2 cellular contexts compared by ENCODE assay signal in genomic region chr11:45827123-45827522, GRCh38.
TF ChIP-seq lines count a peak whose summit lies in the region.

No MANE protein-coding gene starts in this region.

TF ChIP-seq in HepG2, 621 proteins besides CTCF, POLR2A, EP300 and RAD21:
- peak; percentile 21; the same call in 1 of the 2 replicates for TF ChIP-seq CREB1 (IDR thresholded peaks at IDR 0.05)
- no peak for TF ChIP-seq CREB1 (CRISPR knock-in tag; IDR thresholded peaks at IDR 0.05)
- 0 out of 2 replicates have a peak, but pooled peaks have one; percentile 24 for TF ChIP-seq ZMYM3 (CRISPR knock-in tag; IDR thresholded peaks at IDR 0.05)
- TF ChIP-seq ARNTL (CRISPR knock-in tag; IDR thresholded peaks at IDR 0.05): no peak
- TF ChIP-seq AFF4 (CRISPR knock-in tag; IDR thresholded peaks at IDR 0.05): no peak
- TF ChIP-seq CAMTA2 (CRISPR knock-in tag; IDR thresholded peaks at IDR 0.05; ENCODE audit: borderline replicate concordance): no peak

TF ChIP-seq in WTC11, 78 proteins besides CTCF, POLR2A, EP300 and RAD21:
- TF ChIP-seq ZNF425 (CRISPR knock-in tag; conservative IDR thresholded peaks at IDR 0.05): no peak
- no peak for TF ChIP-seq JAZF1 (CRISPR knock-in tag; IDR thresholded peaks at IDR 0.05)
- peak; percentile 72; the same call in 1 of the 2 replicates for TF ChIP-seq GTF2I (CRISPR knock-in tag; conservative IDR thresholded peaks at IDR 0.05)
- no peak for TF ChIP-seq CREM (CRISPR knock-in tag; IDR thresholded peaks at IDR 0.05)
- no peak for TF ChIP-seq RELA (CRISPR knock-in tag; IDR thresholded peaks at IDR 0.05; ENCODE audit: borderline replicate concordance)
- TF ChIP-seq ZNF396 (CRISPR knock-in tag; IDR thresholded peaks at IDR 0.05; ENCODE audit: borderline replicate concordance): no peak
- no peak for TF ChIP-seq IRF2 (CRISPR knock-in tag; IDR thresholded peaks at IDR 0.05; ENCODE audit: borderline replicate concordance, low read depth)
- TF ChIP-seq TP53 (CRISPR knock-in tag; IDR thresholded peaks at IDR 0.05): no peak
